9 cellular contexts compared by ENCODE assay signal in the genomic region with DNA sequence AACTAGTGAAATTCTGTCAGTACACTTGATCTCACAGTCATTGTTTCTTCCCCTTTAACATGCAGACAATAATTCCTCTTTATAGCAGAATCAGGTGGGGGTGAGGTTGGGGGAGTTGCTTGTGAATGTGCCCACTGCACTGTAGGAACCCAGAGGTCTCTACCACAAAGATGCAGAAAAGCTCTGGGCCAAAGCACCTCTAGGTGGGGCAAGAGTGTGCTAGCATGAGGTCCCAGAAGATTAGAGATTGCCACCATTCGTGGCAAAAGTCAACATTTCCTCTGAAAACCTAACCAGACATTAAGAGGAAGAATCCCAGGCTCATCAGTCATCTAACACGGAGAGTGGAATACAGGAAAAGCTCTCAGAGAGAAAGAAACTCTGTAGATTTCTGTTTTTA.
DNase-seq lines count a peak whose midpoint lies in the region; ATAC-seq and TF ChIP-seq lines count a peak whose summit lies in the region.
"Had no signal": no experiment of that assay in that cellular context is flagged by ENCODE, and none has a peak within 500 bp of the region (broad histone marks: within the 10 kb centered on the region; RNA-seq: fewer than 3 reads in every experiment).

No MANE protein-coding gene starts in this region.

- H3K4me3 ChIP-seq in heart left ventricle = no peak overlapping the region
- H3K4me3 ChIP-seq in fibroblast of lung (replicated peaks in 1 of 4; ENCODE audit: control extremely low read depth in 1 of 4, insufficient read depth in 1 of 4, low read depth in 3 of 4, low read length in 4 of 4) = no peak overlapping the region

- H3K4me1 ChIP-seq in heart left ventricle (peaks cover 0 to 56% (median 18%) of the 10 kb centered on the region in 12 donors), fibroblast of lung (ENCODE audit: control insufficient read depth, extremely low read depth, insufficient read depth, low read length) (no peaks in the 10 kb centered on the region)

- H3K9me3 ChIP-seq in heart left ventricle (no peaks in the 10 kb centered on the region), fibroblast of lung (ENCODE audit: control insufficient read depth, insufficient read depth, low read depth, low read length) (no peaks in the 10 kb centered on the region)

- no peak overlapping the region for H3K4me2 ChIP-seq in fibroblast of lung (ENCODE audit: extremely low read depth, insufficient read depth, low read length)

- H3K27me3 ChIP-seq in heart left ventricle (no peaks in the 10 kb centered on the region), fibroblast of lung (ENCODE audit: control insufficient read depth, insufficient read depth, low read length) (no peaks in the 10 kb centered on the region)

- ATAC-seq in heart left ventricle = peak in 2 of 4 donors; percentile 18 to 21
- no peak for ATAC-seq in left ventricle myocardium superior
- no peak for ATAC-seq in HG02973 (IDR thresholded peaks at IDR 0.05; ENCODE audit: unreplicated experiment)
- ATAC-seq in HG02759 (IDR thresholded peaks at IDR 0.05; ENCODE audit: unreplicated experiment) = no peak
- ATAC-seq in GM21515 (IDR thresholded peaks at IDR 0.05; ENCODE audit: unreplicated experiment) = no peak
- no peak for ATAC-seq in HG02884 (IDR thresholded peaks at IDR 0.05; ENCODE audit: unreplicated experiment)

- H3K27ac ChIP-seq in heart left ventricle = no peak overlapping the region
- no peak overlapping the region for H3K27ac ChIP-seq in fibroblast of lung (ENCODE audit: insufficient read depth, low read length)

- H2AFZ ChIP-seq in fibroblast of lung (ENCODE audit: low read length) = no peak overlapping the region

- TF ChIP-seq CTCF in heart left ventricle (IDR thresholded peaks at IDR 0.05) = peak in 10 of 12 donors; percentile 14 to 52 (median 31)
- TF ChIP-seq CTCF in fibroblast of lung (conservative IDR thresholded peaks at IDR 0.05 in 1 of 2, IDR thresholded peaks at IDR 0.05 in 1 of 2; ENCODE audit: low read depth in 1 of 2, low read length in 2 of 2) = peak; percentile 32 to 56

- no peak overlapping the region for H3K9ac ChIP-seq in fibroblast of lung (ENCODE audit: insufficient read depth, low read length)

- no peaks in the 10 kb centered on the region for H4K20me1 ChIP-seq in fibroblast of lung (ENCODE audit: control insufficient read depth, extremely low read depth, insufficient read depth, low read length)

- H3K36me3 ChIP-seq in heart left ventricle = no peaks in the 10 kb centered on the region
- no peaks in the 10 kb centered on the region for H3K36me3 ChIP-seq in fibroblast of lung (ENCODE audit: control insufficient read depth, insufficient read depth, low read length)

- H3K79me2 ChIP-seq in fibroblast of lung (ENCODE audit: control insufficient read depth, insufficient read depth, low read length) = no peaks in the 10 kb centered on the region

- WGBS in heart left ventricle, 4 donors = 34 to 57% (median 41%) methylated on average over 2 of the region's 2 CpGs

- DNase-seq in heart left ventricle = no peak
- no peak for DNase-seq in left ventricle myocardium superior
- peak; percentile 55 for DNase-seq in NAMALWA (ENCODE audit: low spot score)
- peak; percentile 10 to 30 for DNase-seq in fibroblast of lung (ENCODE audit: low read depth in 2 of 2)
- DNase-seq: central memory CD4-positive, alpha-beta T cell had no signal

- TF ChIP-seq POLR2A in heart left ventricle (IDR thresholded peaks at IDR 0.05) = no peak

- intact Hi-C loops in heart left ventricle (cut with DNase I) (loop anchor here in 1 of 10 donors (5.0 to 10.0 kb wide), 2 partner anchors 33 to 110 kb away; a partner anchor contains a TSS), left ventricle myocardium superior (cut with micrococcal nuclease) (no loop called here)

Comparison
In these comparisons a context has a peak if more than half of its experiments do, and no peak if none do; other contexts are left out.
1. DNase-seq: peak in NAMALWA (single experiment) and fibroblast of lung (2 of 2); none in heart left ventricle (0 of 5) and left ventricle myocardium superior (single experiment).